ENCODE assay signal across 27 cellular contexts in genomic region chr16:27784351-27785306, GRCh38.
"Had no signal": no experiment of that assay in that cellular context is flagged by ENCODE, and none has a peak within 500 bp of the region (broad histone marks: within the 10 kb centered on the region; RNA-seq: fewer than 3 reads in every experiment).

No MANE protein-coding gene starts in this region.

- H3K4me3 ChIP-seq: ascending aorta, cardiac muscle cell, colonic mucosa, dorsolateral prefrontal cortex, left ventricle myocardium inferior, ovary, right lobe of liver, testis, transverse colon had no signal

- H3K9me3 ChIP-seq: ascending aorta, colonic mucosa, left ventricle myocardium inferior, ovary, right lobe of liver, testis, transverse colon had no signal

- DNase-seq: activated CD4-positive, alpha-beta T cell treated with anti-CD3 and anti-CD28 coated beads for 48 hours; activated CD4-positive, alpha-beta T cell treated with anti-CD3 and anti-CD28 coated beads, Interleukin-2, amount 50 U/mL, for 48 hours; activated CD8-positive, alpha-beta memory T cell treated with anti-CD3 and anti-CD28 coated beads, Interleukin-2, amount 50 U/mL, for 48 hours; activated gamma-delta T cell; activated naive CD4-positive, alpha-beta T cell treated with anti-CD3 and anti-CD28 coated beads, Interleukin-2, amount 10 ng/mL, durations not matched to agents 7 days and 5 days; activated naive CD8-positive, alpha-beta T cell treated with anti-CD3 and anti-CD28 coated beads, Interleukin-2, amount 10 ng/mL, durations not matched to agents 7 days and 5 days; activated T-cell treated with anti-CD3 and anti-CD28 coated beads, Interleukin-2, amount 50 U/mL, for 24 hours; cerebellar nuclear complex; colonic mucosa; dorsolateral prefrontal cortex; effector memory CD8-positive, alpha-beta T cell; erythroblast; head of caudate nucleus; left ventricle myocardium inferior; ovary; right lobe of liver; stimulated activated CD4-positive, alpha-beta T cell treated with anti-CD3 and anti-CD28 coated beads, Interleukin-12 subunit alpha, Interleukin-12 subunit beta, amount 100 ng/mL, for 4 hours; stimulated activated CD4-positive, alpha-beta T cell treated with anti-CD3 and anti-CD28 coated beads, Interleukin-4, amount 100 ng/mL, for 1 hour; stimulated activated naive CD8-positive, alpha-beta T cell treated with anti-CD3 and anti-CD28 coated beads, Interleukin-15, Interleukin-2, amounts not matched to agents 100 U/mL and 50 U/mL, for 24 hours; T-helper 17 cell; T1000; testis; transverse colon; WERI-Rb-1 had no signal

- H3K4me1 ChIP-seq: colonic mucosa, left ventricle myocardium inferior, right lobe of liver, testis, transverse colon had no signal

- H3K27ac ChIP-seq: ascending aorta, cardiac muscle cell, colonic mucosa, dorsolateral prefrontal cortex, left ventricle myocardium inferior, ovary, right lobe of liver, testis, transverse colon, WERI-Rb-1 had no signal

- H3K27me3 ChIP-seq: ascending aorta, cardiac muscle cell, colonic mucosa, dorsolateral prefrontal cortex, ovary, right lobe of liver, testis, transverse colon had no signal

- ATAC-seq: activated CD4-positive, CD25-positive, alpha-beta regulatory T cell treated with anti-CD3 and anti-CD28 coated beads, Interleukin-2, amount 50 U/mL, for 24 hours; effector memory CD8-positive, alpha-beta T cell; right lobe of liver; stimulated activated naive CD8-positive, alpha-beta T cell treated with anti-CD3 and anti-CD28 coated beads, Interleukin-15, Interleukin-2, amounts not matched to agents 100 U/mL and 50 U/mL, for 24 hours; T-helper 17 cell had no signal

- H3K36me3 ChIP-seq: ascending aorta, cardiac muscle cell, colonic mucosa, left ventricle myocardium inferior, ovary, right lobe of liver, transverse colon had no signal
